In the genomic region with DNA sequence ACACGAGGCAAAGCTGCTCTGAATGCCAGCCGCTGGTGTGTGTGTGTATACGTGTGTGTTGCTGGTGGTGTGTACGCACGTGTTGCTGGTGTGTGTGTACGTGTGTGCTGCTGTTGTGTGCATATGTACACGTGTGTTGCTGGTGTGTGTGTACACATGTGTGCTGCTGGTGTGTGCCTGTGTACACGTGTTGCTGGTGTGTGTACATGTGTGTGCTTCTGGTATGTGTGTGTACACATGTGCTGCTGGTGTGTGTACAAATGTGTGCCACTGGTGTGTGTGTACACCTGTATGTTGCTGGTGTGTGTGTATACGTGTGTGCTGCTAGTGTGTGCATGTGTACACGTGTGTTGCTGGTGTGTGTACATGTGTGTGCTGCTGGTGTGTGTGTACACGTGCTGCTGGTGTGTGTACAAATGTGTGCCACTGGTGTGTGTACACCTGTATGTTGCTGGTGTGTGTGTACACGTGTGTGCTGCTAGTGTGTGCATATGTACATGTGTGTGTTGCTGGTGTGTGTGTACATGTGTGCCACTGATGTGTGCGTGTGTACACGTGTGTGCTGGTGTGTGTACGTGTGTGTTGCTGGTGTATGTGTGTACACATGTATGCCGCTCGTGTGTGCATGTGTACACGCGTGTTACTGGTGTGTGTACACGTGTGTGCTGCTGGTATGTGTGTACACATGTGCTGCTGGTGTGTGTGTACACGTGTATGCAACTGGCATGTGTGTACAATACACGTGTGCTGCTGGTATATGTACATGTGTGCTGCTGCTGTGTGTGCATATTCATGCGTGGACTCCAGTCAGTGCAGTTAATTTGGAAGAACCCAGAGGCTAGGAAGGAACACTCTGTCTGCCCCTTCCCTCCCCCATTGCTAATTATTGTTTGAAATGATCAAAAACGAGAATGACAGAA, we compare ENCODE assay signal across 21 cellular contexts. TPM values are rescaled to one million over a fixed set of nuclear protein-coding genes. Genes with fewer than 3 reads are reported as not detected.
A peak's percentile ranks its signal among the peaks of the same experiment; 100 is the strongest.
DNase-seq lines count a peak whose midpoint lies in the region; TF ChIP-seq lines count a peak whose summit lies in the region.
"Had no signal": no experiment of that assay in that cellular context is flagged by ENCODE, and none has a peak within 500 bp of the region (broad histone marks: within the 10 kb centered on the region; RNA-seq: fewer than 3 reads in every experiment).

No MANE protein-coding gene starts in this region.

- no peak overlapping the region for H4K8ac ChIP-seq in mesenchymal stem cell (ENCODE audit: low read length)

- no peak overlapping the region for H3K23ac ChIP-seq in mesenchymal stem cell (ENCODE audit: low read length in 2 of 2)

- no peak for TF ChIP-seq CTCF in vagina (IDR thresholded peaks at IDR 0.05)
- TF ChIP-seq CTCF in GM10266 (IDR thresholded peaks at IDR 0.05; ENCODE audit: control insufficient read depth, insufficient read depth, low read depth, missing control alignments) = no peak

- H3K9me3 ChIP-seq in mesenchymal stem cell (ENCODE audit: control insufficient read depth, low read length) (peaks cover 26% of the 10 kb centered on the region), vagina (no peaks in the 10 kb centered on the region)

- H3K79me1 ChIP-seq in mesenchymal stem cell (replicated peaks; ENCODE audit: low read length, poor library complexity, severe bottlenecking) = no peaks in the 10 kb centered on the region

- H3K4me1 ChIP-seq in mesenchymal stem cell (ENCODE audit: control insufficient read depth, insufficient read depth, low read depth, low read length) (no peaks in the 10 kb centered on the region), vagina (no peaks in the 10 kb centered on the region)

- H3K36me3 ChIP-seq in mesenchymal stem cell (ENCODE audit: control insufficient read depth in 1 of 2, insufficient read depth in 2 of 2, low read depth in 1 of 2, low read length in 2 of 2) (no peaks in the 10 kb centered on the region), vagina (no peaks in the 10 kb centered on the region)

- H3K27ac ChIP-seq in mesenchymal stem cell (ENCODE audit: low read length, poor library complexity, severe bottlenecking) = no peak overlapping the region
- H3K27ac ChIP-seq in vagina = no peak overlapping the region

- H3K4me3 ChIP-seq in mesenchymal stem cell (ENCODE audit: insufficient read depth in 1 of 2, low read depth in 1 of 2, low read length in 2 of 2) (no peak overlapping the region), vagina (no peak overlapping the region)

- intact Hi-C loops in vagina (cut with DNase I) = no loop called here

- no peak for TF ChIP-seq POLR2A in vagina (IDR thresholded peaks at IDR 0.05)

- no peak overlapping the region for H3K9ac ChIP-seq in mesenchymal stem cell (ENCODE audit: low read length)

- H3K27me3 ChIP-seq in mesenchymal stem cell (ENCODE audit: control insufficient read depth in 1 of 2, insufficient read depth in 1 of 2, low read length in 2 of 2) = peaks cover 28 to 65% of the 10 kb centered on the region in 2 experiments
- no peaks in the 10 kb centered on the region for H3K27me3 ChIP-seq in vagina

- H2AK5ac ChIP-seq in mesenchymal stem cell (ENCODE audit: low read length, severe bottlenecking) = no peak overlapping the region

- DNase-seq in activated CD8-positive, alpha-beta memory T cell treated with anti-CD3 and anti-CD28 coated beads, Interleukin-2, amount 50 U/mL, for 48 hours = peak; percentile 35
- DNase-seq in activated CD8-positive, alpha-beta memory T cell treated with anti-CD3 and anti-CD28 coated beads, Interleukin-2, amount 50 U/mL, for 4 hours = no peak
- peak; percentile 39 for DNase-seq in ecto neural progenitor cell (ENCODE audit: low spot score)
- no peak for DNase-seq in mesenchymal stem cell
- DNase-seq in vagina (ENCODE audit: extremely low spot score in 2 of 2) = peak; percentile 42 to 61
- DNase-seq in GM10266 (ENCODE audit: extremely low spot score) = no peak
- DNase-seq in HK-2 (ENCODE audit: unreplicated experiment) = no peak
- DNase-seq in NCI-H2029 treated with DMSO at 0.1 percent for 48 hours (lab: John Stamatoyannopoulos, UW) = no peak
- DNase-seq: CD4-positive, alpha-beta memory T cell; DMS79; GOT3; HFFc6; MV-4-11; NCI-H1417; NCI-H1930; NCI-H2171; RPMI8226; SIG-M5 had no signal

- H2AFZ ChIP-seq in mesenchymal stem cell (ENCODE audit: low read depth, low read length) = no peak overlapping the region

- no peak overlapping the region for H2BK120ac ChIP-seq in mesenchymal stem cell (ENCODE audit: low read depth, low read length)

- H4K91ac ChIP-seq in mesenchymal stem cell (ENCODE audit: low read length) = peak overlapping the region; percentile 73

- no peak overlapping the region for H2BK5ac ChIP-seq in mesenchymal stem cell (ENCODE audit: low read depth, low read length, poor library complexity, severe bottlenecking)

- H2BK15ac ChIP-seq in mesenchymal stem cell (ENCODE audit: low read depth, poor library complexity, severe bottlenecking) = no peak overlapping the region

- peak overlapping the region in 1 of 2 experiments; percentile 15 for H3K18ac ChIP-seq in mesenchymal stem cell (ENCODE audit: low read depth in 1 of 2, low read length in 2 of 2)

- H3K14ac ChIP-seq in mesenchymal stem cell (ENCODE audit: low read length in 2 of 2) = peak overlapping the region in 1 of 2 experiments; percentile 15

- H2BK12ac ChIP-seq in mesenchymal stem cell (ENCODE audit: low read length in 2 of 2) = no peak overlapping the region

- H3K4me2 ChIP-seq in mesenchymal stem cell (ENCODE audit: low read length, poor library complexity, severe bottlenecking) = no peak overlapping the region

- no peak overlapping the region for H3K4ac ChIP-seq in mesenchymal stem cell (ENCODE audit: low read depth in 1 of 2, low read length in 2 of 2)

- 86% methylated on average over 24 of the region's 24 CpGs for WGBS in mesenchymal stem cell

RNA-seq across cellular contexts. Expression of a gene that starts 47.2 kb away (rescaled TPM):
- 11.9 TPM for polyA plus RNA-seq in mesenchymal stem cell (2013, experiment 1 of 2)
- 11.4 TPM for polyA plus RNA-seq in mesenchymal stem cell (2013, experiment 2 of 2)
- total RNA-seq in vagina = 2.2 TPM
- total RNA-seq: A172 had no signal

RNA-seq across cellular contexts. Expression of a gene that starts 50.9 kb away (rescaled TPM):
- polyA plus RNA-seq in mesenchymal stem cell (2013, experiment 1 of 2) = 0.01 TPM
- polyA plus RNA-seq in mesenchymal stem cell (2013, experiment 2 of 2) = 0.01 TPM
- total RNA-seq in vagina = not detected
- total RNA-seq: A172; CD4-positive, alpha-beta memory T cell; HFFc6; HT-29 had no signal
- polyA plus RNA-seq: BJ; CD4-positive, alpha-beta memory T cell had no signal

Comparison
In these comparisons a context has a peak if more than half of its experiments do, and no peak if none do; other contexts are left out.
1. DNase-seq: peak in activated CD8-positive, alpha-beta memory T cell treated with anti-CD3 and anti-CD28 coated beads, Interleukin-2, amount 50 U/mL, for 48 hours (single experiment), ecto neural progenitor cell (single experiment) and vagina (2 of 2); none in activated CD8-positive, alpha-beta memory T cell treated with anti-CD3 and anti-CD28 coated beads, Interleukin-2, amount 50 U/mL, for 4 hours (single experiment), mesenchymal stem cell (single experiment), GM10266 (single experiment), HK-2 (single experiment) and NCI-H2029 treated with DMSO at 0.1 percent for 48 hours (single experiment).